ENCODE assay signal across 8 cellular contexts in the genomic region with DNA sequence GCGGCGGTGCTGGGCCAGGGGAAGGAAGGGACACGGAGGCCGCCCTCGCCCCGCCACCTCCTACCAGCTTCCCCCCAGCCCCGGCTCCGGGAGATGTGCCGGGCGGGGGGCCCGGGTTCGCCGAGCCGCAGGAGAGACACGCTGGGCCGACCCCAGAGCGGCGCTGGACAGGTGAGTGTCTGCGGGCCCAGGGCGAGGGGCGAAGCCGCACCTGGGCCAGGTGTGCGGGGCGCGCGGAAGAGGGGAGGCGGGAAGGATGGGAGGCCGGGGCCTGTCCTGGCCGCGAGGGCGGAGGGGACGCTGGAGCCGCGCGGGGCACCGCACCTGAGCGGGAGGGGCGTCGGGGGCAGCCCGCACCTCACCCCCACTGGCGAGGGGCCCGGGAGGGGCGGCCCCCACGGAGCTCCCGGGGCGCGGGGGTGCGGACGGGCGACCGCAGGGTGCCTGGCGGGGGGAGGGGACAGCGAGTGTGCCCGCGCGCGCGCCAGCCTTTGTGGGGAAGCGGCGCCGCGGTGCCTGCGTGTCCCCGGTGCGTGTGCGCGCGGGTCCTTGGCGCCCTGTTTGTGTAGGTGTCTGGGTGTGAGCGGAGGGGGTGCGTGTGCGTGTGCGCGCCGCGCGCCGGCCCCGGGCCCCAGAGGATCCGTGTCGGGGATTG.
DNase-seq lines count a peak whose midpoint lies in the region; ATAC-seq and TF ChIP-seq lines count a peak whose summit lies in the region.
"Not testable (repeated sequence)": the region's sequence is repeated elsewhere in the genome, so short reads cannot be mapped to it uniquely, and the experiment has no call there.

No MANE protein-coding gene starts in this region.

- not testable (repeated sequence) for H3K27me3 Mint-ChIP-seq in CD8-positive, alpha-beta T cell (ENCODE audit: low read depth); neural crest cell (ENCODE audit: low read depth)
- peaks cover 59% of the 10 kb centered on the region for H3K27me3 Mint-ChIP-seq in stimulated activated naive CD8-positive, alpha-beta T cell treated with anti-CD3 and anti-CD28 coated beads, Interleukin-15, amount 100 ng/mL, for 72 hours

- H3K4me3 Mint-ChIP-seq in CD8-positive, alpha-beta T cell = peak overlapping the region; percentile 81
- peak overlapping the region; percentile 95 for H3K4me3 Mint-ChIP-seq in neural crest cell
- H3K4me3 Mint-ChIP-seq in stimulated activated naive CD8-positive, alpha-beta T cell treated with anti-CD3 and anti-CD28 coated beads, Interleukin-15, amount 100 ng/mL, for 72 hours = peak overlapping the region; percentile 81 to 83

- H3K36me3 Mint-ChIP-seq in CD8-positive, alpha-beta T cell; neural crest cell (ENCODE audit: low read depth): not testable (repeated sequence)

- CTCF ChIA-PET in CD8-positive, alpha-beta T cell (lab: Charles Lee) = interaction anchor here (1.0 kb wide), 1 partner anchor 233 kb away, joined by 3 read pairs; the partner anchor contains the start of gene GOSR1

- H3K27me3 ChIP-seq in CD8-positive, alpha-beta T cell (ENCODE audit: insufficient read depth, low read length); iPS DF 6.9 (ENCODE audit: control insufficient read depth, insufficient read depth, low read length): not testable (repeated sequence)

- POLR2A ChIA-PET in CD8-positive, alpha-beta T cell (lab: Charles Lee) = not testable (repeated sequence)

- H3K4me1 Mint-ChIP-seq in CD8-positive, alpha-beta T cell (ENCODE audit: low read depth) = peaks cover 30% of the 10 kb centered on the region
- peaks cover 34% of the 10 kb centered on the region for H3K4me1 Mint-ChIP-seq in neural crest cell
- H3K4me1 Mint-ChIP-seq in stimulated activated naive CD8-positive, alpha-beta T cell treated with anti-CD3 and anti-CD28 coated beads, Interleukin-15, amount 100 ng/mL, for 72 hours = peaks cover 56% of the 10 kb centered on the region

- ATAC-seq in CD8-positive, alpha-beta T cell = peak; percentile 13
- peak; percentile 42 for ATAC-seq in stimulated activated naive CD8-positive, alpha-beta T cell treated with anti-CD3 and anti-CD28 coated beads, Interleukin-15, amount 100 ng/mL, for 72 hours

- not testable (repeated sequence) for H3K36me3 ChIP-seq in CD8-positive, alpha-beta T cell (ENCODE audit: insufficient read depth, low read length); iPS DF 6.9 (ENCODE audit: control insufficient read depth, insufficient read depth, low read length)

- H3K4me1 ChIP-seq in CD8-positive, alpha-beta T cell (ENCODE audit: insufficient read depth, low read length); iPS DF 6.9 (ENCODE audit: control insufficient read depth, insufficient read depth, low read length): not testable (repeated sequence)

- not testable (repeated sequence) for H3K9me3 ChIP-seq in CD8-positive, alpha-beta T cell (ENCODE audit: low read length); iPS DF 6.9 (ENCODE audit: control insufficient read depth, insufficient read depth, low read length)

- WGBS in iPS DF 6.9 (ENCODE audit: insufficient coverage, insufficient read length) = no CpG with 5 or more reads among the region's 81 CpGs

- not testable (repeated sequence) for H3K9me3 Mint-ChIP-seq in CD8-positive, alpha-beta T cell; neural crest cell; stimulated activated naive CD8-positive, alpha-beta T cell treated with anti-CD3 and anti-CD28 coated beads, Interleukin-15, amount 100 ng/mL, for 72 hours

- peak in 2 of 7 experiments; percentile 20 to 51 for DNase-seq in CD8-positive, alpha-beta T cell
- DNase-seq in Jurkat, Clone E6-1 (ENCODE audit: low read depth, low spot score); iPS DF 6.9 (ENCODE audit: low read depth, low spot score); neural crest cell (ENCODE audit: low read depth, low spot score); stimulated activated naive CD8-positive, alpha-beta T cell treated with anti-CD3 and anti-CD28 coated beads, Interleukin-15, amount 100 ng/mL, for 72 hours: not testable (repeated sequence)
- DNase-seq in RPMI8226 (peak; percentile 59), activated gamma-delta T cell (lab: John Stamatoyannopoulos, UW) (peak; percentile 29), dermis blood vessel endothelial cell (peak; percentile 26)

- H3K27ac ChIP-seq in CD8-positive, alpha-beta T cell (ENCODE audit: low read depth, low read length); iPS DF 6.9 (ENCODE audit: low read length): not testable (repeated sequence)

- peak overlapping the region; percentile 33 for H3K4me3 ChIP-seq in CD8-positive, alpha-beta T cell (ENCODE audit: low read depth, low read length)
- H3K4me3 ChIP-seq in Jurkat, Clone E6-1 (ENCODE audit: low read length) = peak overlapping the region; percentile 55
- H3K4me3 ChIP-seq in iPS DF 6.9 (ENCODE audit: low read length) = peak overlapping the region; percentile 65; the same call in 1 of the 2 replicates

- not testable (repeated sequence) for TF ChIP-seq CTCF in CD8-positive, alpha-beta T cell (IDR thresholded peaks at IDR 0.05); neural crest cell (conservative IDR thresholded peaks at IDR 0.05)

- peak overlapping the region; percentile 57 for H3K27ac Mint-ChIP-seq in CD8-positive, alpha-beta T cell
- not testable (repeated sequence) for H3K27ac Mint-ChIP-seq in neural crest cell (ENCODE audit: unreplicated experiment); stimulated activated naive CD8-positive, alpha-beta T cell treated with anti-CD3 and anti-CD28 coated beads, Interleukin-15, amount 100 ng/mL, for 72 hours

- intact Hi-C loops in CD8-positive, alpha-beta T cell (cut with DNase I, micrococcal nuclease) = loop anchor here (2.0 to 10.0 kb wide), 5 partner anchors 21 to 605 kb away; partner anchors contain the start of genes CPD (in 1 of the 2), CRLF3 (in 1 of the 2) and GOSR1 (in 1 of the 2)
